1 cellular context compared by ENCODE assay signal in the genomic region with DNA sequence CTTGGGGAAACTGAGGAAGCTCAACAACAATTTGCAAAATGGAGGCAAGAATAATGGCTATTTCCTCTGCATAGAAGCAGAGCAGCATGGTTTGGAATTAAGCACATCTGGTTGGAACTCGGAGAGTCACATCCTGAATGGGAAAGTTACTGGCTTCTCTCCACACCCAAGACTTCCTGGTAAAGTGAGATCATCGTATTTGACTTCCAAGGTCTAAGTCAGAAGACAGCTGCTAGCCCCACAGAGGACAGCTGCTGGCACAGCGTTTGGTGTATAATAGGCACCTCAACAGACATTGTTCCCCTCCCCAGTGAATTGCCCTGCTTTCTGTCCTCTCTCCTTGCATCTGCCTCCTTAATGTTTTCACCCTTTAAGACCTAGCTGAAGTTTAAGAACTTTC.
TF ChIP-seq lines count a peak whose summit lies in the region.

No MANE protein-coding gene starts in this region.

TF ChIP-seq in SK-N-SH treated with all-trans-retinoic acid at 6 μM for 48 hours, 23 proteins besides CTCF, POLR2A, EP300 and RAD21 (continued from another document):
- TF ChIP-seq, protein P1, sequence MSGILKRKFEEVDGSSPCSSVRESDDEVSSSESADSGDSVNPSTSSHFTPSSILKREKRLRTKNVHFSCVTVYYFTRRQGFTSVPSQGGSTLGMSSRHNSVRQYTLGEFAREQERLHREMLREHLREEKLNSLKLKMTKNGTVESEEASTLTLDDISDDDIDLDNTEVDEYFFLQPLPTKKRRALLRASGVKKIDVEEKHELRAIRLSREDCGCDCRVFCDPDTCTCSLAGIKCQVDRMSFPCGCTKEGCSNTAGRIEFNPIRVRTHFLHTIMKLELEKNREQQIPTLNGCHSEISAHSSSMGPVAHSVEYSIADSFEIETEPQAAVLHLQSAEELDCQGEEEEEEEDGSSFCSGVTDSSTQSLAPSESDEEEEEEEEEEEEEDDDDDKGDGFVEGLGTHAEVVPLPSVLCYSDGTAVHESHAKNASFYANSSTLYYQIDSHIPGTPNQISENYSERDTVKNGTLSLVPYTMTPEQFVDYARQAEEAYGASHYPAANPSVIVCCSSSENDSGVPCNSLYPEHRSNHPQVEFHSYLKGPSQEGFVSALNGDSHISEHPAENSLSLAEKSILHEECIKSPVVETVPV (CRISPR knock-in tag; IDR thresholded peaks at IDR 0.05): no peak
